9 cellular contexts compared by ENCODE assay signal in genomic region chr22:19149047-19149883, GRCh38. TPM values are rescaled to one million over a fixed set of nuclear protein-coding genes. Genes with fewer than 3 reads are reported as not detected.
A peak's percentile ranks its signal among the peaks of the same experiment; 100 is the strongest.
DNase-seq lines count a peak whose midpoint lies in the region; ATAC-seq, FAIRE-seq and TF ChIP-seq lines count a peak whose summit lies in the region.
"Had no signal": no experiment of that assay in that cellular context is flagged by ENCODE, and none has a peak within 500 bp of the region (broad histone marks: within the 10 kb centered on the region; RNA-seq: fewer than 3 reads in every experiment).

No MANE protein-coding gene starts in this region.

- ATAC-seq in HG02938 (IDR thresholded peaks at IDR 0.05; ENCODE audit: unreplicated experiment), result no peak

- H3K9me3 ChIP-seq in MG63, result no peaks in the 10 kb centered on the region
- H3K9me3 ChIP-seq in neural cell (ENCODE audit: low read length), result peaks cover 6% of the 10 kb centered on the region

- no peak for TF ChIP-seq EP300 in neural cell (conservative IDR thresholded peaks at IDR 0.05; ENCODE audit: poor library complexity, severe bottlenecking)

- H3K9me3 Mint-ChIP-seq in CD14-positive monocyte, result peaks cover 0 to 16% (median 13%) of the 10 kb centered on the region in 7 donors

- intact Hi-C loops in CD14-positive monocyte (cut with micrococcal nuclease), result no loop called here

- H4K20me1 ChIP-seq in neural cell (ENCODE audit: insufficient read depth), result no peaks in the 10 kb centered on the region

- no peaks in the 10 kb centered on the region for H3F3A ChIP-seq in neural cell (ENCODE audit: insufficient read depth, low read length, poor library complexity, severe bottlenecking)

- H3K27ac Mint-ChIP-seq in CD14-positive monocyte, result no peak overlapping the region

- no peak overlapping the region for H3K4me2 ChIP-seq in neural cell (ENCODE audit: low read length)

- no peak for TF ChIP-seq POLR2A in GM12891 (IDR thresholded peaks at IDR 0.05; ENCODE audit: low read depth, low read length)

- TF ChIP-seq CTCF in CD14-positive monocyte (IDR thresholded peaks at IDR 0.05), result no peak
- no peak for TF ChIP-seq CTCF in neural cell (IDR thresholded peaks at IDR 0.05; ENCODE audit: poor library complexity, severe bottlenecking)

- peak overlapping the region; percentile 24; the same call in 1 of the 2 replicates for H3K4me3 ChIP-seq in MG63
- H3K4me3 ChIP-seq in neural cell (ENCODE audit: low read length), result peak overlapping the region; percentile 60

- H3K9me2 ChIP-seq in neural cell (ENCODE audit: insufficient read depth, low read length), result no peaks in the 10 kb centered on the region

- TF ChIP-seq RAD21 in neural cell (conservative IDR thresholded peaks at IDR 0.05), result no peak

- H3K4me3 Mint-ChIP-seq in CD14-positive monocyte, result peak overlapping the region; percentile 47 to 77

- peaks cover 67 to 74% (median 68%) of the 10 kb centered on the region in 3 donors for H3K27me3 Mint-ChIP-seq in CD14-positive monocyte (ENCODE audit: low read depth in 3 of 3)

- no peak overlapping the region for H2AFZ ChIP-seq in neural cell (ENCODE audit: low read depth, low read length)

- H3K27ac ChIP-seq in neural cell (ENCODE audit: low read length), result no peak overlapping the region

- no peak for DNase-seq in CD14-positive monocyte (ENCODE audit: low spot score)
- peak; percentile 37 for DNase-seq in MG63
- DNase-seq in astrocyte of the hippocampus (ENCODE audit: low read depth, low spot score), result peak; percentile 21
- DNase-seq in GM12891 (ENCODE audit: insufficient read length, low spot score), result no peak
- DNase-seq in hippocampal formation (lab: John Stamatoyannopoulos, UW), result no peak
- DNase-seq in NCI-H2107 treated with DMSO at 0.1 percent for 48 hours (lab: John Stamatoyannopoulos, UW; ENCODE audit: unreplicated experiment), result no peak

- FAIRE-seq in GM12891 (lab: Jason Lieb, UNC), result no peak

- H3K9ac ChIP-seq in neural cell (ENCODE audit: low read length), result no peak overlapping the region

- peaks cover 8% of the 10 kb centered on the region for H3K4me1 Mint-ChIP-seq in CD14-positive monocyte

- peaks cover 1% of the 10 kb centered on the region for H3K79me2 ChIP-seq in neural cell (replicated peaks; ENCODE audit: insufficient read depth, low read length)

- peaks cover 0 to 10% of the 10 kb centered on the region in 2 donors for H3K36me3 Mint-ChIP-seq in CD14-positive monocyte

- H3K36me3 ChIP-seq in MG63 (no peaks in the 10 kb centered on the region), neural cell (ENCODE audit: insufficient read depth, low read length) (no peaks in the 10 kb centered on the region)

- H3K27me3 ChIP-seq in MG63, result peaks cover 39% of the 10 kb centered on the region
- H3K27me3 ChIP-seq in neural cell (ENCODE audit: insufficient read depth, low read depth, low read length), result peaks cover 70% of the 10 kb centered on the region

TF ChIP-seq in neural cell, 6 proteins besides CTCF, POLR2A, EP300 and RAD21:
- TF ChIP-seq, protein P1, sequence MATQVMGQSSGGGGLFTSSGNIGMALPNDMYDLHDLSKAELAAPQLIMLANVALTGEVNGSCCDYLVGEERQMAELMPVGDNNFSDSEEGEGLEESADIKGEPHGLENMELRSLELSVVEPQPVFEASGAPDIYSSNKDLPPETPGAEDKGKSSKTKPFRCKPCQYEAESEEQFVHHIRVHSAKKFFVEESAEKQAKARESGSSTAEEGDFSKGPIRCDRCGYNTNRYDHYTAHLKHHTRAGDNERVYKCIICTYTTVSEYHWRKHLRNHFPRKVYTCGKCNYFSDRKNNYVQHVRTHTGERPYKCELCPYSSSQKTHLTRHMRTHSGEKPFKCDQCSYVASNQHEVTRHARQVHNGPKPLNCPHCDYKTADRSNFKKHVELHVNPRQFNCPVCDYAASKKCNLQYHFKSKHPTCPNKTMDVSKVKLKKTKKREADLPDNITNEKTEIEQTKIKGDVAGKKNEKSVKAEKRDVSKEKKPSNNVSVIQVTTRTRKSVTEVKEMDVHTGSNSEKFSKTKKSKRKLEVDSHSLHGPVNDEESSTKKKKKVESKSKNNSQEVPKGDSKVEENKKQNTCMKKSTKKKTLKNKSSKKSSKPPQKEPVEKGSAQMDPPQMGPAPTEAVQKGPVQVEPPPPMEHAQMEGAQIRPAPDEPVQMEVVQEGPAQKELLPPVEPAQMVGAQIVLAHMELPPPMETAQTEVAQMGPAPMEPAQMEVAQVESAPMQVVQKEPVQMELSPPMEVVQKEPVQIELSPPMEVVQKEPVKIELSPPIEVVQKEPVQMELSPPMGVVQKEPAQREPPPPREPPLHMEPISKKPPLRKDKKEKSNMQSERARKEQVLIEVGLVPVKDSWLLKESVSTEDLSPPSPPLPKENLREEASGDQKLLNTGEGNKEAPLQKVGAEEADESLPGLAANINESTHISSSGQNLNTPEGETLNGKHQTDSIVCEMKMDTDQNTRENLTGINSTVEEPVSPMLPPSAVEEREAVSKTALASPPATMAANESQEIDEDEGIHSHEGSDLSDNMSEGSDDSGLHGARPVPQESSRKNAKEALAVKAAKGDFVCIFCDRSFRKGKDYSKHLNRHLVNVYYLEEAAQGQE (IDR thresholded peaks at IDR 0.05; ENCODE audit: borderline replicate concordance), result no peak
- TF ChIP-seq EZH2 (IDR thresholded peaks at IDR 0.05; ENCODE audit: borderline replicate concordance, insufficient read depth, low read length, poor library complexity, severe bottlenecking), result peak; percentile 97
TF ChIP-seq in neural cell: peak in this region for 1.

TF ChIP-seq in GM12891, 5 proteins besides CTCF, POLR2A, EP300 and RAD21:
- no peak for TF ChIP-seq PAX5 (IDR thresholded peaks at IDR 0.05; ENCODE audit: insufficient read depth, low read length, severe bottlenecking)
- no peak for TF ChIP-seq POU2F2 (IDR thresholded peaks at IDR 0.05; ENCODE audit: low read depth, low read length)
- TF ChIP-seq POLR2AphosphoS5 (IDR thresholded peaks at IDR 0.05; ENCODE audit: low read depth, low read length), result no peak
- TF ChIP-seq TAF1 (IDR thresholded peaks at IDR 0.05; ENCODE audit: low read depth, low read length), result no peak
- no peak for TF ChIP-seq SPI1 (IDR thresholded peaks at IDR 0.05; ENCODE audit: low read depth, low read length)
TF ChIP-seq in GM12891: peak in this region for 0.

RNA-seq across cellular contexts. Expression of gene GSC2, which starts 0.8 kb away (rescaled TPM):
- polyA plus RNA-seq in CD14-positive monocyte (not detected), neural cell (not detected in 2 replicates)
- total RNA-seq in MG63 (2014; rRNA removed; shearing (Covaris generic); ENCODE audit: low replicate concordance), result not detected in 2 replicates
- not detected in 2 replicates for polyA minus RNA-seq in neural cell
- not detected for polyA plus RNA-seq in GM12891 (2012; ENCODE audit: low read depth, missing spikeins)
- total RNA-seq: fibroblast of lung had no signal
- polyA plus RNA-seq: fibroblast of lung had no signal

RNA-seq across cellular contexts. Expression of gene ESS2, which starts 4.8 kb away (rescaled TPM):
- polyA plus RNA-seq in CD14-positive monocyte (1 to 10 TPM; 4.0 to 5.5 TPM), neural cell (27.6 and 28.0 TPM in 2 replicates)
- total RNA-seq in MG63 (2014; rRNA removed; shearing (Covaris generic); ENCODE audit: low replicate concordance), result 19.0 and 19.5 TPM in 2 replicates
- polyA minus RNA-seq in neural cell, result 21.8 and 28.5 TPM in 2 replicates
- polyA plus RNA-seq in GM12891 (2012; ENCODE audit: low read depth, missing spikeins), result 10.2 TPM

RNA-seq across cellular contexts. Expression of gene TSSK2, which starts 18.2 kb away (rescaled TPM):
- polyA plus RNA-seq in CD14-positive monocyte, result not detected
- total RNA-seq in MG63 (2014; rRNA removed; shearing (Covaris generic); ENCODE audit: low replicate concordance), result not detected in 2 replicates
- 0.26 TPM in 1 of 2 replicates, not detected in the other for polyA plus RNA-seq in neural cell
- polyA minus RNA-seq in neural cell, result 0.35 TPM in 1 of 2 replicates, not detected in the other
- polyA plus RNA-seq in GM12891 (2012; ENCODE audit: low read depth, missing spikeins), result not detected
- total RNA-seq: fibroblast of lung had no signal
- polyA plus RNA-seq: fibroblast of lung had no signal

RNA-seq across cellular contexts. Expression of gene DGCR2, which starts 27.1 kb away (rescaled TPM):
- 10 to 100 TPM; 28.9 to 37.0 TPM for polyA plus RNA-seq in CD14-positive monocyte
- total RNA-seq in MG63 (2014; rRNA removed; shearing (Covaris generic); ENCODE audit: low replicate concordance), result 17.8 and 26.5 TPM in 2 replicates
- 67.1 and 67.7 TPM in 2 replicates for polyA plus RNA-seq in neural cell
- 86.9 and 111 TPM in 2 replicates for polyA minus RNA-seq in neural cell
- 9.9 TPM for polyA plus RNA-seq in GM12891 (2012; ENCODE audit: low read depth, missing spikeins)

RNA-seq across cellular contexts. Expression of gene SLC25A1, which starts 29.3 kb away (rescaled TPM):
- 10 to 100 TPM; 35.1 to 37.4 TPM for polyA plus RNA-seq in CD14-positive monocyte
- total RNA-seq in MG63 (2014; rRNA removed; shearing (Covaris generic); ENCODE audit: low replicate concordance), result 44.7 and 55.9 TPM in 2 replicates
- polyA plus RNA-seq in neural cell, result 81.4 and 89.2 TPM in 2 replicates
- polyA minus RNA-seq in neural cell, result 45.8 and 46.9 TPM in 2 replicates
- 43.7 TPM for polyA plus RNA-seq in GM12891 (2012; ENCODE audit: low read depth, missing spikeins)

Comparison
In these comparisons a context has a peak if more than half of its experiments do, and no peak if none do; other contexts are left out.
1. DNase-seq: peak in MG63 (single experiment) and astrocyte of the hippocampus (single experiment); none in CD14-positive monocyte (single experiment), GM12891 (single experiment), hippocampal formation (0 of 2) and NCI-H2107 treated with DMSO at 0.1 percent for 48 hours (single experiment).